ENCODE assay signal across 11 cellular contexts in genomic region chrX:46840946-46841740, GRCh38. TPM values are rescaled to one million over a fixed set of nuclear protein-coding genes. Genes with fewer than 3 reads are reported as not detected.
DNase-seq lines count a peak whose midpoint lies in the region; ATAC-seq and TF ChIP-seq lines count a peak whose summit lies in the region.
"Had no signal": no experiment of that assay in that cellular context is flagged by ENCODE, and none has a peak within 500 bp of the region (broad histone marks: within the 10 kb centered on the region; RNA-seq: fewer than 3 reads in every experiment).

No MANE protein-coding gene starts in this region.

- no peak for DNase-seq in SK-N-SH
- peak; percentile 28 for DNase-seq in NCI-H226
- DNase-seq in fibroblast of lung (ENCODE audit: low read depth in 2 of 2) = peak; percentile 28 to 39
- DNase-seq in smooth muscle cell (lab: John Stamatoyannopoulos, UW; ENCODE audit: unreplicated experiment) = no peak
- DNase-seq in activated naive CD8-positive, alpha-beta T cell treated with anti-CD3 and anti-CD28 coated beads, Interleukin-2, amount 50 U/mL, for 24 hours = no peak
- no peak for DNase-seq in hepatocyte (ENCODE audit: low spot score)
- DNase-seq: AML-193, NCI-H774, tibial artery had no signal

- H3K4me1 Mint-ChIP-seq in activated naive CD8-positive, alpha-beta T cell treated with anti-CD3 and anti-CD28 coated beads, Interleukin-2, amount 50 U/mL, for 24 hours = peaks cover 25% of the 10 kb centered on the region

- peaks cover 0 to 3% of the 10 kb centered on the region in 2 experiments; a peak in 3 of 4 replicates for H3K4me1 ChIP-seq in SK-N-SH (ENCODE audit: control insufficient read depth in 1 of 2, insufficient read depth in 2 of 2, low read depth in 1 of 2, low read length in 1 of 2)
- H3K4me1 ChIP-seq in fibroblast of lung (ENCODE audit: control insufficient read depth, extremely low read depth, insufficient read depth, low read length) = no peaks in the 10 kb centered on the region
- H3K4me1 ChIP-seq in smooth muscle cell (ENCODE audit: low read depth) = peaks cover 6% of the 10 kb centered on the region
- no peaks in the 10 kb centered on the region for H3K4me1 ChIP-seq in hepatocyte (ENCODE audit: insufficient read depth)

- H3K4me3 Mint-ChIP-seq in activated naive CD8-positive, alpha-beta T cell treated with anti-CD3 and anti-CD28 coated beads, Interleukin-2, amount 50 U/mL, for 24 hours = no peak overlapping the region

- CTCF ChIA-PET in SK-N-SH (lab: Yijun Ruan, JAX) = interaction anchor here (1.0 kb wide), 1 partner anchor 63 kb away, joined by 3 read pairs; no protein-coding TSS in a partner anchor

- no peak for TF ChIP-seq RAD21 in SK-N-SH (IDR thresholded peaks at IDR 0.05; ENCODE audit: low read length)

- POLR2A ChIA-PET in SK-N-SH (lab: Yijun Ruan, JAX) = no interaction called here

- peak overlapping the region; percentile 26; the same call in 1 of the 2 replicates for H3K9ac ChIP-seq in SK-N-SH
- no peak overlapping the region for H3K9ac ChIP-seq in fibroblast of lung (ENCODE audit: insufficient read depth, low read length)
- peak overlapping the region; percentile 96 for H3K9ac ChIP-seq in smooth muscle cell (ENCODE audit: low read depth)

- 42% methylated on average over 2 of the region's 2 CpGs for WGBS in SK-N-SH (ENCODE audit: low lambda C conversion rate)
- WGBS in smooth muscle cell (ENCODE audit: low lambda C conversion rate) = 53% methylated on average over 2 of the region's 2 CpGs
- 55% methylated on average over 2 of the region's 2 CpGs for WGBS in hepatocyte (ENCODE audit: low lambda C conversion rate, missing lambda C conversion rate)

- H3K79me2 ChIP-seq in SK-N-SH (ENCODE audit: insufficient read depth) (peaks cover 86% of the 10 kb centered on the region), fibroblast of lung (ENCODE audit: control insufficient read depth, insufficient read depth, low read length) (peaks cover 60% of the 10 kb centered on the region), smooth muscle cell (ENCODE audit: low read depth) (peaks cover 78% of the 10 kb centered on the region), hepatocyte (peaks cover 64% of the 10 kb centered on the region)

- H3K36me3 ChIP-seq in SK-N-SH (replicated peaks in 1 of 2; ENCODE audit: control insufficient read depth in 1 of 2, insufficient read depth in 2 of 2, low read length in 1 of 2) (no peaks in the 10 kb centered on the region), fibroblast of lung (ENCODE audit: control insufficient read depth, insufficient read depth, low read length) (no peaks in the 10 kb centered on the region), smooth muscle cell (ENCODE audit: low read depth) (no peaks in the 10 kb centered on the region), hepatocyte (replicated peaks; ENCODE audit: insufficient read depth, low read depth) (no peaks in the 10 kb centered on the region)
- H3K36me3 ChIP-seq: tibial artery had no signal

- H2AFZ ChIP-seq in SK-N-SH (ENCODE audit: low read depth) (no peak overlapping the region), fibroblast of lung (ENCODE audit: low read length) (no peak overlapping the region), smooth muscle cell (ENCODE audit: low read depth) (no peak overlapping the region), hepatocyte (no peak overlapping the region)

- H3K27ac ChIP-seq in SK-N-SH (ENCODE audit: low read depth in 2 of 2, low read length in 1 of 2) (peak overlapping the region in 1 of 2 experiments; percentile 92; a peak in 2 of 4 replicates), fibroblast of lung (ENCODE audit: insufficient read depth, low read length) (peak overlapping the region; percentile 57), smooth muscle cell (ENCODE audit: low read depth) (peak overlapping the region; percentile 100), hepatocyte (no peak overlapping the region)
- H3K27ac ChIP-seq: tibial artery had no signal

- no peak for ATAC-seq in SK-N-SH treated with all-trans-retinoic acid at 6 μM for 48 hours
- ATAC-seq in HG02571 (IDR thresholded peaks at IDR 0.05; ENCODE audit: unreplicated experiment) = no peak
- no peak for ATAC-seq in activated naive CD8-positive, alpha-beta T cell treated with anti-CD3 and anti-CD28 coated beads, Interleukin-2, amount 50 U/mL, for 24 hours

- H3K9me3 ChIP-seq in SK-N-SH (no peaks in the 10 kb centered on the region), fibroblast of lung (ENCODE audit: control insufficient read depth, insufficient read depth, low read depth, low read length) (no peaks in the 10 kb centered on the region), smooth muscle cell (replicated peaks; ENCODE audit: low read depth) (no peaks in the 10 kb centered on the region), hepatocyte (ENCODE audit: low read depth) (no peaks in the 10 kb centered on the region)
- H3K9me3 ChIP-seq: tibial artery had no signal

- no peaks in the 10 kb centered on the region for H3K27me3 ChIP-seq in SK-N-SH (ENCODE audit: insufficient read depth)
- no peaks in the 10 kb centered on the region for H3K27me3 ChIP-seq in fibroblast of lung (ENCODE audit: control insufficient read depth, insufficient read depth, low read length)
- no peaks in the 10 kb centered on the region for H3K27me3 ChIP-seq in smooth muscle cell (ENCODE audit: low read depth)
- H3K27me3 ChIP-seq in hepatocyte = no peaks in the 10 kb centered on the region
- H3K27me3 ChIP-seq: tibial artery had no signal

- peaks cover 13% of the 10 kb centered on the region; the same call in 1 of the 2 replicates for H4K20me1 ChIP-seq in SK-N-SH (ENCODE audit: insufficient read depth)
- no peaks in the 10 kb centered on the region for H4K20me1 ChIP-seq in fibroblast of lung (ENCODE audit: control insufficient read depth, extremely low read depth, insufficient read depth, low read length)
- no peaks in the 10 kb centered on the region for H4K20me1 ChIP-seq in smooth muscle cell (ENCODE audit: low read depth)
- H4K20me1 ChIP-seq in hepatocyte (ENCODE audit: insufficient read depth, poor library complexity, severe bottlenecking) = no peaks in the 10 kb centered on the region

- H3K9me2 ChIP-seq in SK-N-SH (no peaks in the 10 kb centered on the region), hepatocyte (replicated peaks; ENCODE audit: insufficient read depth) (no peaks in the 10 kb centered on the region)

- no peaks in the 10 kb centered on the region for H3K9me3 Mint-ChIP-seq in activated naive CD8-positive, alpha-beta T cell treated with anti-CD3 and anti-CD28 coated beads, Interleukin-2, amount 50 U/mL, for 24 hours

- peaks cover 4% of the 10 kb centered on the region for H3K36me3 Mint-ChIP-seq in activated naive CD8-positive, alpha-beta T cell treated with anti-CD3 and anti-CD28 coated beads, Interleukin-2, amount 50 U/mL, for 24 hours (ENCODE audit: low read depth)

- H3F3A ChIP-seq in SK-N-SH (replicated peaks; ENCODE audit: insufficient read depth) (peaks cover 15% of the 10 kb centered on the region), smooth muscle cell (ENCODE audit: low read depth) (no peaks in the 10 kb centered on the region)

- no peak for TF ChIP-seq CTCF in SK-N-SH (IDR thresholded peaks at IDR 0.05)
- TF ChIP-seq CTCF in fibroblast of lung (conservative IDR thresholded peaks at IDR 0.05 in 1 of 2, IDR thresholded peaks at IDR 0.05 in 1 of 2; ENCODE audit: low read depth in 1 of 2, low read length in 2 of 2) = no peak
- no peak for TF ChIP-seq CTCF in smooth muscle cell (IDR thresholded peaks at IDR 0.05; ENCODE audit: borderline replicate concordance, insufficient read depth, poor library complexity, severe bottlenecking)
- TF ChIP-seq CTCF in hepatocyte (IDR thresholded peaks at IDR 0.05; ENCODE audit: poor library complexity) = no peak

- H3K27ac Mint-ChIP-seq in activated naive CD8-positive, alpha-beta T cell treated with anti-CD3 and anti-CD28 coated beads, Interleukin-2, amount 50 U/mL, for 24 hours = no peak overlapping the region

- no peak overlapping the region for H3K4me3 ChIP-seq in SK-N-SH (ENCODE audit: low read depth in 2 of 2, low read length in 1 of 2)
- H3K4me3 ChIP-seq in fibroblast of lung (replicated peaks in 1 of 4; ENCODE audit: control extremely low read depth in 1 of 4, insufficient read depth in 1 of 4, low read depth in 3 of 4, low read length in 4 of 4) = no peak overlapping the region
- H3K4me3 ChIP-seq in smooth muscle cell = no peak overlapping the region
- no peak overlapping the region for H3K4me3 ChIP-seq in hepatocyte
- H3K4me3 ChIP-seq: tibial artery had no signal

- peak overlapping the region; percentile 34; the same call in 1 of the 2 replicates for H3K4me2 ChIP-seq in SK-N-SH
- H3K4me2 ChIP-seq in fibroblast of lung (ENCODE audit: extremely low read depth, insufficient read depth, low read length) = no peak overlapping the region
- peak overlapping the region; percentile 96 for H3K4me2 ChIP-seq in smooth muscle cell
- H3K4me2 ChIP-seq in hepatocyte = no peak overlapping the region

- no peaks in the 10 kb centered on the region for H3K27me3 Mint-ChIP-seq in activated naive CD8-positive, alpha-beta T cell treated with anti-CD3 and anti-CD28 coated beads, Interleukin-2, amount 50 U/mL, for 24 hours

- TF ChIP-seq EP300 in SK-N-SH (IDR thresholded peaks at IDR 0.05; ENCODE audit: borderline replicate concordance in 1 of 2, low read depth in 1 of 2, low read length in 1 of 2) = no peak

TF ChIP-seq in SK-N-SH, 30 proteins besides CTCF, POLR2A, EP300 and RAD21:
- TF ChIP-seq FOSL2 (IDR thresholded peaks at IDR 0.05; ENCODE audit: borderline replicate concordance, low read depth) = no peak

TF ChIP-seq in SK-N-SH treated with all-trans-retinoic acid at 6 μM for 48 hours, 23 proteins besides CTCF, POLR2A, EP300 and RAD21:
- no peak for TF ChIP-seq ZFP3 (CRISPR knock-in tag; IDR thresholded peaks at IDR 0.05)
- TF ChIP-seq RARB (CRISPR knock-in tag; IDR thresholded peaks at IDR 0.05) = no peak
- no peak for TF ChIP-seq OSR1 (CRISPR knock-in tag; IDR thresholded peaks at IDR 0.05)
- no peak for TF ChIP-seq BACH2 (CRISPR knock-in tag; IDR thresholded peaks at IDR 0.05; ENCODE audit: borderline replicate concordance)
- TF ChIP-seq TCF4 (CRISPR knock-in tag; IDR thresholded peaks at IDR 0.05; ENCODE audit: borderline replicate concordance) = no peak
- no peak for TF ChIP-seq ZNF8 (CRISPR knock-in tag; IDR thresholded peaks at IDR 0.05)
TF ChIP-seq in SK-N-SH treated with all-trans-retinoic acid at 6 μM for 48 hours: peak in this region for 0.

RNA-seq across cellular contexts. Expression of gene RP2, which starts 4.3 kb away (rescaled TPM):
- polyA plus RNA-seq in SK-N-SH (2012; rRNA removed) (4.5 and 6.3 TPM in 2 replicates), fibroblast of lung (17.3 and 19.4 TPM in 2 replicates), smooth muscle cell (11.3 TPM in 2 replicates), hepatocyte (9.3 and 9.5 TPM in 2 replicates)
- polyA plus RNA-seq in SK-N-SH (2012; cell fraction: cytosol; rRNA removed) = 7.9 and 8.1 TPM in 2 replicates
- 1.6 and 3.5 TPM in 2 replicates for polyA plus RNA-seq in SK-N-SH (2012; cell fraction: nucleus; rRNA removed)
- total RNA-seq in fibroblast of lung (14.1 and 20.6 TPM in 2 replicates), smooth muscle cell (20.5 and 32.9 TPM in 2 replicates), hepatocyte (23.2 and 24.4 TPM in 2 replicates)
- polyA plus RNA-seq in fibroblast of lung (2012) = 12.7 and 13.7 TPM in 2 replicates
- 3.7 and 9.3 TPM in 2 replicates for polyA minus RNA-seq in fibroblast of lung (ENCODE audit: low replicate concordance)

Comparison
In these comparisons a context has a peak if more than half of its experiments do, and no peak if none do; other contexts are left out.
1. DNase-seq: peak in NCI-H226 (single experiment) and fibroblast of lung (2 of 2); none in SK-N-SH (single experiment), smooth muscle cell (single experiment), activated naive CD8-positive, alpha-beta T cell treated with anti-CD3 and anti-CD28 coated beads, Interleukin-2, amount 50 U/mL, for 24 hours (single experiment) and hepatocyte (single experiment).
2. H3K4me2 ChIP-seq: peak in SK-N-SH (single experiment) and smooth muscle cell (single experiment); none in fibroblast of lung (single experiment) and hepatocyte (single experiment).